18 cellular contexts compared by ENCODE assay signal in the genomic region with DNA sequence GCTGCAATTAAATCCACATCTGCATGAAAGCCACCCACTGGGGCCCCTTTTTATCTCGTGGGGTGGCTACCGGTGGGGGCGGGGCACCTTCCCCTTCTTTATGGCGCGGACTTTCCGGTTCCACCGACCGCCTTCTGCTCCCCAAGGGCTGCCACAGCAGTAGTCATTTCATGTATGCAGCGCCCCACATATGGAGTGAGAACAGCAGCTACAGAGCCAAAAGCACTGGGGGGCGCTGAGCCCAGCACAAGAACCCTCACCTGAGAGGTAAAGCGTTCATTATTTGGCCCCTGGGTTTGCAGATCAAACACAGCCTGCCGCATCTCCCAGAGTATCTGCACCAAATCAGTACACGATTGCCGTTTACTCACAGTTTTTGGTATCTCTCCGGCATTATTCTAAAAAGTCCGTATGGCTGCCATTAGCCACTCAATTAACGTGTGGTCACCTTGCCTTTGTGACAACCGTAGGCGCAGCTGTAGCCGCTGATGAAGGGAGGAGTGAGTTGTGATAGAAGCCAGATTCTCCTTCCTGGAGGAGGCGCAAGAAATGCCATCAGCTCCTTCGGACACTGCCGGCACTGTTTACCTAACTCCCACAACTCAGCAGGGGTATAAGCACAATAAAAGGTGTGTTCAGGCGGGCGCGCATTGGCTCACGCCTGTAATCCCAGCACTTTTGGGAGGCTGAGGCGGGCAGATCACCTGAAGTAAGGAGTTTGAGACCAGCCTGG. TPM values are rescaled to one million over a fixed set of nuclear protein-coding genes. Genes with fewer than 3 reads are reported as not detected.
DNase-seq lines count a peak whose midpoint lies in the region; ATAC-seq and TF ChIP-seq lines count a peak whose summit lies in the region.
"Had no signal": no experiment of that assay in that cellular context is flagged by ENCODE, and none has a peak within 500 bp of the region (broad histone marks: within the 10 kb centered on the region; RNA-seq: fewer than 3 reads in every experiment).

No MANE protein-coding gene starts in this region.

- H3K18ac ChIP-seq in trophoblast cell (ENCODE audit: low read length), result no peak overlapping the region

- peaks cover 5% of the 10 kb centered on the region for H3K4me1 Mint-ChIP-seq in endodermal cell
- no peaks in the 10 kb centered on the region for H3K4me1 Mint-ChIP-seq in activated T-helper 17 cell treated with anti-CD3 and anti-CD28 coated beads, Interleukin-2, amount 50 U/mL, for 72 hours
- H3K4me1 Mint-ChIP-seq: activated CD8-positive, alpha-beta memory T cell treated with anti-CD3 and anti-CD28 coated beads, Interleukin-2, amount 10 ng/mL, durations not matched to agents 7 days and 5 days had no signal

- H4K12ac ChIP-seq in trophoblast cell (ENCODE audit: low read depth, low read length), result no peak overlapping the region

- H3K14ac ChIP-seq in trophoblast cell (ENCODE audit: low read length), result no peak overlapping the region

- no peaks in the 10 kb centered on the region for H3K79me2 ChIP-seq in trophoblast cell (ENCODE audit: control insufficient read depth, insufficient read depth, low read length, poor library complexity)

- no peak overlapping the region for H3K27ac Mint-ChIP-seq in endodermal cell
- H3K27ac Mint-ChIP-seq in activated T-helper 17 cell treated with anti-CD3 and anti-CD28 coated beads, Interleukin-2, amount 50 U/mL, for 72 hours, result no peak overlapping the region
- H3K27ac Mint-ChIP-seq: activated CD8-positive, alpha-beta memory T cell treated with anti-CD3 and anti-CD28 coated beads, Interleukin-2, amount 10 ng/mL, durations not matched to agents 7 days and 5 days; nephron; T-helper 2 cell treated with Interferon-gamma antibody and Interleukin-4, amounts not matched to agents 5 μg/mL and 100 μg/mL, for 36 hours had no signal

- DNase-seq in GM10266 (ENCODE audit: extremely low spot score) (no peak), endodermal cell (peak; percentile 81), trophoblast cell (no peak), NCI-H2227 treated with DMSO at 0.1 percent for 48 hours (lab: John Stamatoyannopoulos, UW) (no peak), foreskin fibroblast (no peak)
- DNase-seq: activated CD8-positive, alpha-beta memory T cell treated with anti-CD3 and anti-CD28 coated beads, Interleukin-2, amount 10 ng/mL, durations not matched to agents 7 days and 5 days; anterior cingulate cortex; cerebellar nuclear complex; lower lobe of right lung; NCI-H1694; OCI-M1; stimulated activated CD4-positive, alpha-beta T cell treated with anti-CD3 and anti-CD28 coated beads, Interleukin-15, amount 100 ng/mL, for 24 hours had no signal

- H3K9ac ChIP-seq in endodermal cell (ENCODE audit: extremely low read depth, low read length, poor library complexity, severe bottlenecking) (no peak overlapping the region), trophoblast cell (ENCODE audit: low read length) (no peak overlapping the region)

- no peak overlapping the region for H2BK12ac ChIP-seq in trophoblast cell (ENCODE audit: low read length)

- no peak overlapping the region for H2BK120ac ChIP-seq in trophoblast cell (ENCODE audit: insufficient read depth, low read length, poor library complexity)

- no peaks in the 10 kb centered on the region for H3K36me3 Mint-ChIP-seq in endodermal cell (ENCODE audit: low read depth)
- H3K36me3 Mint-ChIP-seq in activated T-helper 17 cell treated with anti-CD3 and anti-CD28 coated beads, Interleukin-2, amount 50 U/mL, for 72 hours (ENCODE audit: low read depth), result no peaks in the 10 kb centered on the region

- peak overlapping the region; percentile 47 for H3K4me3 Mint-ChIP-seq in endodermal cell
- H3K4me3 Mint-ChIP-seq in activated T-helper 17 cell treated with anti-CD3 and anti-CD28 coated beads, Interleukin-2, amount 50 U/mL, for 72 hours, result no peak overlapping the region
- H3K4me3 Mint-ChIP-seq: activated CD8-positive, alpha-beta memory T cell treated with anti-CD3 and anti-CD28 coated beads, Interleukin-2, amount 10 ng/mL, durations not matched to agents 7 days and 5 days; T-helper 2 cell treated with Interferon-gamma antibody and Interleukin-4, amounts not matched to agents 5 μg/mL and 100 μg/mL, for 36 hours had no signal

- H3K27ac ChIP-seq in endodermal cell (ENCODE audit: low read depth, low read length) (no peak overlapping the region), trophoblast cell (ENCODE audit: low read depth, low read length) (no peak overlapping the region)
- H3K27ac ChIP-seq: lower lobe of right lung had no signal

- peak overlapping the region; percentile 28 for H3K4me2 ChIP-seq in trophoblast cell (ENCODE audit: low read length)

- H3K79me1 ChIP-seq in trophoblast cell (ENCODE audit: low read length), result no peaks in the 10 kb centered on the region

- 85 to 92% methylated on average over 22 to 28 of the region's 28 CpGs for WGBS in endodermal cell (ENCODE audit: insufficient coverage in 1 of 2, insufficient read length in 1 of 2), 2 experiments
- WGBS in trophoblast cell (ENCODE audit: extremely low coverage, insufficient coverage, insufficient read length), result no CpG with 5 or more reads among the region's 28 CpGs

- H3K27me3 Mint-ChIP-seq in endodermal cell (ENCODE audit: insufficient read depth), result peaks cover 2% of the 10 kb centered on the region
- peaks cover 10% of the 10 kb centered on the region for H3K27me3 Mint-ChIP-seq in activated T-helper 17 cell treated with anti-CD3 and anti-CD28 coated beads, Interleukin-2, amount 50 U/mL, for 72 hours

- H2BK5ac ChIP-seq in trophoblast cell (ENCODE audit: low read depth, low read length, poor library complexity), result no peak overlapping the region

- TF ChIP-seq CTCF in GM10266 (IDR thresholded peaks at IDR 0.05; ENCODE audit: control insufficient read depth, insufficient read depth, low read depth, missing control alignments), result peak; percentile 37
- peak; percentile 36 for TF ChIP-seq CTCF in endodermal cell (conservative IDR thresholded peaks at IDR 0.05)
- no peak for TF ChIP-seq CTCF in foreskin fibroblast (IDR thresholded peaks at IDR 0.05; ENCODE audit: low read depth, low read length)

- H4K91ac ChIP-seq in trophoblast cell (ENCODE audit: low read depth, low read length), result no peak overlapping the region

- H2AFZ ChIP-seq in trophoblast cell (ENCODE audit: insufficient read depth, low read length, poor library complexity), result no peak overlapping the region

- H3K27me3 ChIP-seq in endodermal cell (ENCODE audit: control insufficient read depth, insufficient read depth, low read length, poor library complexity, severe bottlenecking), result no peaks in the 10 kb centered on the region
- no peaks in the 10 kb centered on the region for H3K27me3 ChIP-seq in trophoblast cell (ENCODE audit: insufficient read depth, low read length)

- H3K4ac ChIP-seq in trophoblast cell (ENCODE audit: low read depth, low read length), result no peak overlapping the region

- no peak overlapping the region for H2AK5ac ChIP-seq in trophoblast cell (ENCODE audit: low read length)

- no peaks in the 10 kb centered on the region for H3K4me1 ChIP-seq in endodermal cell (ENCODE audit: control insufficient read depth, insufficient read depth, low read length)
- no peaks in the 10 kb centered on the region for H3K4me1 ChIP-seq in trophoblast cell (ENCODE audit: control insufficient read depth in 1 of 2, insufficient read depth in 2 of 2, low read length in 2 of 2)
- H3K4me1 ChIP-seq: lower lobe of right lung had no signal

- no peak overlapping the region for H4K8ac ChIP-seq in trophoblast cell (ENCODE audit: low read depth, low read length)

- H3K9me3 Mint-ChIP-seq in endodermal cell, result peaks cover 16% of the 10 kb centered on the region
- H3K9me3 Mint-ChIP-seq in activated T-helper 17 cell treated with anti-CD3 and anti-CD28 coated beads, Interleukin-2, amount 50 U/mL, for 72 hours, result peaks cover 6% of the 10 kb centered on the region

- peak; percentile 60 for ATAC-seq in HG02885 (IDR thresholded peaks at IDR 0.05; ENCODE audit: poor library complexity, unreplicated experiment)
- ATAC-seq in GM18867 (IDR thresholded peaks at IDR 0.05; ENCODE audit: unreplicated experiment), result no peak
- no peak for ATAC-seq in activated T-helper 17 cell treated with anti-CD3 and anti-CD28 coated beads, Interleukin-2, amount 50 U/mL, for 72 hours (replicated peaks)
- ATAC-seq: activated CD8-positive, alpha-beta memory T cell treated with anti-CD3 and anti-CD28 coated beads, Interleukin-2, amount 10 ng/mL, durations not matched to agents 7 days and 5 days had no signal

- H3K36me3 ChIP-seq in endodermal cell (ENCODE audit: control insufficient read depth, insufficient read depth, low read length) (no peaks in the 10 kb centered on the region), trophoblast cell (ENCODE audit: control insufficient read depth in 1 of 2, insufficient read depth in 2 of 2, low read length in 2 of 2) (no peaks in the 10 kb centered on the region)
- H3K36me3 ChIP-seq: lower lobe of right lung had no signal

- H3K9me3 ChIP-seq in endodermal cell (ENCODE audit: control insufficient read depth, low read length) (peaks cover 18% of the 10 kb centered on the region), trophoblast cell (ENCODE audit: insufficient read depth, low read depth, low read length) (no peaks in the 10 kb centered on the region)
- H3K9me3 ChIP-seq: lower lobe of right lung had no signal

- H3K4me3 ChIP-seq in endodermal cell (ENCODE audit: low read length) (no peak overlapping the region), trophoblast cell (ENCODE audit: low read depth, low read length) (no peak overlapping the region), foreskin fibroblast (ENCODE audit: low read depth in 1 of 2, low read length in 2 of 2) (no peak overlapping the region)
- H3K4me3 ChIP-seq: lower lobe of right lung had no signal

- H3K23ac ChIP-seq in trophoblast cell (ENCODE audit: low read length), result no peak overlapping the region

RNA-seq across cellular contexts. Expression of gene CR2, which starts 30.4 kb away (rescaled TPM):
- 1 to 10 TPM in 1 of 2 donors, under 1 TPM in 1; 0.48 to 2.1 TPM for total RNA-seq in endodermal cell
- polyA plus RNA-seq in endodermal cell (2013, experiment 1 of 2), result 0.36 TPM
- polyA plus RNA-seq in endodermal cell (2013, experiment 2 of 2), result not detected
- polyA plus RNA-seq in trophoblast cell (2013), result 0.01 TPM in 1 of 2 replicates, not detected in the other
- under 1 TPM in 1 of 2 donors, not detected in 1; 0.42 TPM for total RNA-seq in activated T-helper 17 cell treated with anti-CD3 and anti-CD28 coated beads, Interleukin-2, amount 50 U/mL, for 72 hours
- total RNA-seq: activated CD8-positive, alpha-beta memory T cell treated with anti-CD3 and anti-CD28 coated beads, Interleukin-2, amount 10 ng/mL, durations not matched to agents 7 days and 5 days; SK-MEL-5 had no signal
